9 cellular contexts compared by ENCODE assay signal in the genomic region with DNA sequence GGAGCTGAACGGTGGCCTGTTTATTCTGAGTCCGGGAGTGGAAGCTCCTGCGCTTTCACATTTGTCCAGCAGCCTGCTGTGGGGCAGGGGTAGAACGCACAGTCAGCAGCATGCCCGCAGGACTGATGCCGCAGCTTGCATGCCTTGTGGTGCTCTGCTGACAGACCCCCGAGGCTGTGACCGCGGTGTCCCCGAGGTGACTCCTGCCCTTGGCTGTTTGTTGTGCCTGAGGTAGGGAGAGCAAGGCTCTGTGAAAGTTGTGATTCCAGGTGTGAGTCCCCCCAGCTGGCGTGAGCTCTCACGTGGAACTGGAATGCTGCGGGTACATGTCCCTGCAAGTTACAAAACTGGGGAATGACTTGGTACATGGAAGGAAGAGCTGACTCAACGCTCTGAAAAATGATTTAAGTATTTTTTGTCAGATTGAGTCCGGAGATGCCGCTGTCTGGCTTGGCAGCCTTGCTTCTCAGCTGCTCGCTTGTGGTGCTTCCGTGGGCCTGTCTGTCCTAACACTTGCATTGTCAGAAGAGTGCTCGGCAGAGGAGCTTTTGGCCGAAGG. TPM values are rescaled to one million over a fixed set of nuclear protein-coding genes. Genes with fewer than 3 reads are reported as not detected.
A peak's percentile ranks its signal among the peaks of the same experiment; 100 is the strongest.
DNase-seq lines count a peak whose midpoint lies in the region; ATAC-seq and TF ChIP-seq lines count a peak whose summit lies in the region.
"Had no signal": no experiment of that assay in that cellular context is flagged by ENCODE, and none has a peak within 500 bp of the region (broad histone marks: within the 10 kb centered on the region; RNA-seq: fewer than 3 reads in every experiment).

No MANE protein-coding gene starts in this region.

- no peak overlapping the region for H3K4me3 ChIP-seq in CD8-positive, alpha-beta T cell (ENCODE audit: low read depth, low read length)
- H3K4me3 ChIP-seq: SJSA1 had no signal

- peaks cover 1% of the 10 kb centered on the region for H3K36me3 Mint-ChIP-seq in CD8-positive, alpha-beta T cell
- H3K36me3 Mint-ChIP-seq in WTC11 (peaks cover 3% of the 10 kb centered on the region; the same call in 1 of the 2 replicates), progenitor cell of endocrine pancreas (ENCODE audit: insufficient read depth) (no peaks in the 10 kb centered on the region)

- H3K27ac ChIP-seq in CD8-positive, alpha-beta T cell (ENCODE audit: low read depth, low read length), result no peak overlapping the region
- H3K27ac ChIP-seq in foreskin keratinocyte, result peak overlapping the region; percentile 63
- H3K27ac ChIP-seq: SJSA1 had no signal

- H3K9me3 Mint-ChIP-seq in CD8-positive, alpha-beta T cell, result no peaks in the 10 kb centered on the region
- H3K9me3 Mint-ChIP-seq in WTC11 (no peaks in the 10 kb centered on the region), progenitor cell of endocrine pancreas (ENCODE audit: low read depth) (no peaks in the 10 kb centered on the region)

- no peaks in the 10 kb centered on the region for H3K27me3 ChIP-seq in CD8-positive, alpha-beta T cell (ENCODE audit: insufficient read depth, low read length)
- no peaks in the 10 kb centered on the region for H3K27me3 ChIP-seq in foreskin keratinocyte
- H3K27me3 ChIP-seq: SJSA1 had no signal

- no peak overlapping the region for H3K4me3 Mint-ChIP-seq in CD8-positive, alpha-beta T cell
- H3K4me3 Mint-ChIP-seq in WTC11 (no peak overlapping the region), progenitor cell of endocrine pancreas (ENCODE audit: low read depth) (no peak overlapping the region)

- TF ChIP-seq CTCF in CD8-positive, alpha-beta T cell (IDR thresholded peaks at IDR 0.05), result no peak
- TF ChIP-seq CTCF in WTC11 (IDR thresholded peaks at IDR 0.05) (no peak), foreskin keratinocyte (conservative IDR thresholded peaks at IDR 0.05) (no peak), progenitor cell of endocrine pancreas (IDR thresholded peaks at IDR 0.05; ENCODE audit: unreplicated experiment) (no peak)

- no peaks in the 10 kb centered on the region for H3K36me3 ChIP-seq in CD8-positive, alpha-beta T cell (ENCODE audit: insufficient read depth, low read length)

- H3K27ac Mint-ChIP-seq in CD8-positive, alpha-beta T cell, result peak overlapping the region; percentile 77
- H3K27ac Mint-ChIP-seq in WTC11, result peak overlapping the region; percentile 67
- H3K27ac Mint-ChIP-seq in progenitor cell of endocrine pancreas, result peak overlapping the region; percentile 97

- no peaks in the 10 kb centered on the region for H3K27me3 Mint-ChIP-seq in CD8-positive, alpha-beta T cell (ENCODE audit: low read depth)
- H3K27me3 Mint-ChIP-seq in WTC11 (ENCODE audit: low read depth) (no peaks in the 10 kb centered on the region), progenitor cell of endocrine pancreas (no peaks in the 10 kb centered on the region)

- no peak for DNase-seq in CD8-positive, alpha-beta T cell
- DNase-seq in WTC11 (ENCODE audit: low spot score) (no peak), foreskin keratinocyte (peak; percentile 93 to 97), progenitor cell of endocrine pancreas (ENCODE audit: low spot score, unreplicated experiment) (no peak), MV-4-11 (lab: John Stamatoyannopoulos, UW) (no peak), SKM-1 (lab: John Stamatoyannopoulos, UW; ENCODE audit: unreplicated experiment) (no peak), amniotic stem cell (lab: John Stamatoyannopoulos, UW) (no peak)
- no peak for DNase-seq in stimulated activated CD4-positive, alpha-beta T cell treated with anti-CD3 and anti-CD28 coated beads, Interleukin-1b, Interleukin-23, amount 100 ng/mL, for 48 hours

- no peak for ATAC-seq in CD8-positive, alpha-beta T cell
- ATAC-seq in WTC11, result no peak
- peak; percentile 83 for ATAC-seq in foreskin keratinocyte

- POLR2A ChIA-PET in CD8-positive, alpha-beta T cell (lab: Charles Lee), result interaction anchor here (0.6 to 5.4 kb wide), 6 partner anchors 10 to 170 kb away, joined by 3 to 63 read pairs (median 12); a partner anchor contains a TSS
- POLR2A ChIA-PET in WTC11 (lab: Charles Lee), result no interaction called here

- peaks cover 90% of the 10 kb centered on the region for H3K4me1 ChIP-seq in CD8-positive, alpha-beta T cell (ENCODE audit: insufficient read depth, low read length)
- H3K4me1 ChIP-seq in foreskin keratinocyte, result peaks cover 42% of the 10 kb centered on the region

- CTCF ChIA-PET in CD8-positive, alpha-beta T cell (lab: Charles Lee), result interaction anchor here (1.2 to 6.4 kb wide), 8 partner anchors 8 to 43 kb away, joined by 3 to 50 read pairs (median 5); a partner anchor contains a TSS
- CTCF ChIA-PET in WTC11 (lab: Charles Lee), result interaction anchor here (1.3 to 2.3 kb wide), 5 partner anchors 27 to 302 kb away, joined by 3 to 18 read pairs (median 4); no protein-coding TSS in a partner anchor

- no peaks in the 10 kb centered on the region for H3K9me3 ChIP-seq in CD8-positive, alpha-beta T cell (ENCODE audit: low read length)
- H3K9me3 ChIP-seq: SJSA1 had no signal

- H3K4me1 Mint-ChIP-seq in CD8-positive, alpha-beta T cell (ENCODE audit: low read depth), result peaks cover 52% of the 10 kb centered on the region
- H3K4me1 Mint-ChIP-seq in WTC11, result peaks cover 37% of the 10 kb centered on the region
- H3K4me1 Mint-ChIP-seq in progenitor cell of endocrine pancreas (ENCODE audit: low read depth), result peaks cover 37% of the 10 kb centered on the region

- intact Hi-C loops in CD8-positive, alpha-beta T cell (cut with DNase I, micrococcal nuclease), result no loop called here

TF ChIP-seq in WTC11, 78 proteins besides CTCF, POLR2A, EP300 and RAD21:
- no peak for TF ChIP-seq CREB1 (CRISPR knock-in tag; IDR thresholded peaks at IDR 0.05)
- TF ChIP-seq GRHL2 (CRISPR knock-in tag; IDR thresholded peaks at IDR 0.05; ENCODE audit: insufficient replicate concordance, severe bottlenecking), result no peak
- no peak for TF ChIP-seq OVOL2 (CRISPR knock-in tag; IDR thresholded peaks at IDR 0.05; ENCODE audit: borderline replicate concordance)
- TF ChIP-seq MYBL2 (CRISPR knock-in tag; IDR thresholded peaks at IDR 0.05), result no peak
- TF ChIP-seq ATF1 (CRISPR knock-in tag; IDR thresholded peaks at IDR 0.05), result no peak
- no peak for TF ChIP-seq JUN (CRISPR knock-in tag; IDR thresholded peaks at IDR 0.05)
- no peak for TF ChIP-seq PRRX2 (CRISPR knock-in tag; IDR thresholded peaks at IDR 0.05)
- TF ChIP-seq, protein P1, sequence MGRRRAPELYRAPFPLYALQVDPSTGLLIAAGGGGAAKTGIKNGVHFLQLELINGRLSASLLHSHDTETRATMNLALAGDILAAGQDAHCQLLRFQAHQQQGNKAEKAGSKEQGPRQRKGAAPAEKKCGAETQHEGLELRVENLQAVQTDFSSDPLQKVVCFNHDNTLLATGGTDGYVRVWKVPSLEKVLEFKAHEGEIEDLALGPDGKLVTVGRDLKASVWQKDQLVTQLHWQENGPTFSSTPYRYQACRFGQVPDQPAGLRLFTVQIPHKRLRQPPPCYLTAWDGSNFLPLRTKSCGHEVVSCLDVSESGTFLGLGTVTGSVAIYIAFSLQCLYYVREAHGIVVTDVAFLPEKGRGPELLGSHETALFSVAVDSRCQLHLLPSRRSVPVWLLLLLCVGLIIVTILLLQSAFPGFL (CRISPR knock-in tag; IDR thresholded peaks at IDR 0.05; ENCODE audit: borderline replicate concordance), result no peak
- TF ChIP-seq, protein P2, sequence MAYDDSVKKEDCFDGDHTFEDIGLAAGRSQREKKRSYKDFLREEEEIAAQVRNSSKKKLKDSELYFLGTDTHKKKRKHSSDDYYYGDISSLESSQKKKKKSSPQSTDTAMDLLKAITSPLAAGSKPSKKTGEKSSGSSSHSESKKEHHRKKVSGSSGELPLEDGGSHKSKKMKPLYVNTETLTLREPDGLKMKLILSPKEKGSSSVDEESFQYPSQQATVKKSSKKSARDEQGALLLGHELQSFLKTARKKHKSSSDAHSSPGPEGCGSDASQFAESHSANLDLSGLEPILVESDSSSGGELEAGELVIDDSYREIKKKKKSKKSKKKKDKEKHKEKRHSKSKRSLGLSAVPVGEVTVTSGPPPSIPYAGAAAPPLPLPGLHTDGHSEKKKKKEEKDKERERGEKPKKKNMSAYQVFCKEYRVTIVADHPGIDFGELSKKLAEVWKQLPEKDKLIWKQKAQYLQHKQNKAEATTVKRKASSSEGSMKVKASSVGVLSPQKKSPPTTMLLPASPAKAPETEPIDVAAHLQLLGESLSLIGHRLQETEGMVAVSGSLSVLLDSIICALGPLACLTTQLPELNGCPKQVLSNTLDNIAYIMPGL (CRISPR knock-in tag; IDR thresholded peaks at IDR 0.05), result no peak
- TF ChIP-seq, protein P3, sequence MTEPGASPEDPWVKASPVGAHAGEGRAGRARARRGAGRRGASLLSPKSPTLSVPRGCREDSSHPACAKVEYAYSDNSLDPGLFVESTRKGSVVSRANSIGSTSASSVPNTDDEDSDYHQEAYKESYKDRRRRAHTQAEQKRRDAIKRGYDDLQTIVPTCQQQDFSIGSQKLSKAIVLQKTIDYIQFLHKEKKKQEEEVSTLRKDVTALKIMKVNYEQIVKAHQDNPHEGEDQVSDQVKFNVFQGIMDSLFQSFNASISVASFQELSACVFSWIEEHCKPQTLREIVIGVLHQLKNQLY (CRISPR knock-in tag; IDR thresholded peaks at IDR 0.05), result no peak
- no peak for TF ChIP-seq EMX1 (CRISPR knock-in tag; IDR thresholded peaks at IDR 0.05)

RNA-seq across cellular contexts. Expression of a gene that starts 18.1 kb away (rescaled TPM):
- total RNA-seq in CD8-positive, alpha-beta T cell, result 100 to 1,000 TPM; 117 to 132 TPM
- total RNA-seq in WTC11 (2021) (40.5 to 49.4 TPM (median 44.4 TPM) in 3 replicates), foreskin keratinocyte (19.2 and 24.2 TPM in 2 replicates), progenitor cell of endocrine pancreas (48.6 and 48.7 TPM in 2 replicates)
- polyA plus RNA-seq in foreskin keratinocyte, result 12.5 and 13.5 TPM in 2 replicates

Comparison
In these comparisons a context has a peak if more than half of its experiments do, and no peak if none do; other contexts are left out.
1. DNase-seq: peak in foreskin keratinocyte (2 of 2); none in CD8-positive, alpha-beta T cell (0 of 7), WTC11 (single experiment), progenitor cell of endocrine pancreas (single experiment), stimulated activated CD4-positive, alpha-beta T cell treated with anti-CD3 and anti-CD28 coated beads, Interleukin-1b, Interleukin-23, amount 100 ng/mL, for 48 hours (single experiment), MV-4-11 (single experiment), SKM-1 (single experiment) and amniotic stem cell (single experiment).
2. Peak in every context shown above with its lines, with median percentiles within 50 percentile points of each other: H3K27ac Mint-ChIP-seq.